18 cellular contexts compared by ENCODE assay signal in genomic region chr3:62923092-62923491, GRCh38. TPM values are rescaled to one million over a fixed set of nuclear protein-coding genes. Genes with fewer than 3 reads are reported as not detected.
"Had no signal": no experiment of that assay in that cellular context is flagged by ENCODE, and none has a peak within 500 bp of the region (broad histone marks: within the 10 kb centered on the region; RNA-seq: fewer than 3 reads in every experiment).

No MANE protein-coding gene starts in this region.

- H3K27me3 ChIP-seq: foreskin keratinocyte had no signal

- H3K9me3 ChIP-seq: stomach had no signal

- H3K4me3 ChIP-seq: coronary artery, lung, stomach had no signal

- H3K4me1 ChIP-seq: foreskin keratinocyte, stomach had no signal

- DNase-seq: activated CD4-positive, alpha-beta T cell treated with anti-CD3 and anti-CD28 coated beads, Interleukin-2, amount 50 U/mL, for 1 hour; activated CD4-positive, CD25-positive, alpha-beta regulatory T cell treated with anti-CD3 and anti-CD28 coated beads, Interleukin-2, amount 50 U/mL, for 72 hours; activated CD8-positive, alpha-beta memory T cell treated with anti-CD3 and anti-CD28 coated beads for 24 hours; activated CD8-positive, alpha-beta memory T cell treated with anti-CD3 and anti-CD28 coated beads, Interleukin-2, amount 50 U/mL, for 48 hours; activated effector memory CD4-positive, alpha-beta T cell treated with anti-CD3 and anti-CD28 coated beads, Interleukin-2, amount 50 U/mL, for 16 hours; activated naive CD4-positive, alpha-beta T cell treated with anti-CD3 and anti-CD28 coated beads, Interleukin-2, amount 50 U/mL, for 16 hours; activated T-cell treated with anti-CD3 and anti-CD28 coated beads, Interleukin-2, amount 50 U/mL, for 72 hours; aorta; foreskin keratinocyte; glutamatergic neuron; hypothalamus; islet precursor cell; nephron progenitor cell; stimulated activated CD4-positive, alpha-beta T cell treated with anti-CD3 and anti-CD28 coated beads, Interleukin-4, amount 100 ng/mL, for 24 hours; stomach had no signal

- H3K36me3 ChIP-seq: stomach had no signal

- H3K27ac ChIP-seq: coronary artery, foreskin keratinocyte, stomach had no signal

RNA-seq across cellular contexts. Expression of gene CADPS, which starts 47.9 kb away (rescaled TPM):
- total RNA-seq: activated T-cell treated with anti-CD3 and anti-CD28 coated beads, Interleukin-2, amount 50 U/mL, for 72 hours; T-helper 1 cell treated with Interleukin-12 subunit alpha and Interleukin-12 subunit beta and Interleukin-4 antibody, amounts not matched to agents 30 ng/mL and 1 ng/mL, for 36 hours had no signal
